In the genomic region with DNA sequence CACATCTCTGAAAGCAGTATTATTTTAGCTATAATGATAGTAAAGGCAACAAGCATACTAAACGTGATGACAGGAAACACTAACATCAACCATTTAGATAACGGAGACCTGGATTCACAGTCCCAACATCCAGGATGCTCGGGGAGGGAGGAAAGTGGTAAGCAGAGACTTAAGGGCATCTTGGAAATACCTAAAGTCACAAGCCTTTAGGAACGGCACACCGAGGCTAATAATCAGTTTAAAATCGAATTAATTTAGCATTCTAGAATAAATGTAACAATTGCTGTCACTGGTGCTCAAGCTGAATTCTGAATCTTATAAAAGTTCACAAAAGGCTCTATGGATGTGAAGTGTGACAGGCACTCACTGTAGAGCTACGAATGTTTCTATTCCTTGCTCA, we compare ENCODE assay signal across 8 cellular contexts. TPM values are rescaled to one million over a fixed set of nuclear protein-coding genes. Genes with fewer than 3 reads are reported as not detected.
DNase-seq lines count a peak whose midpoint lies in the region; ATAC-seq, FAIRE-seq and TF ChIP-seq lines count a peak whose summit lies in the region.

No MANE protein-coding gene starts in this region.

- H3K56ac ChIP-seq in H1 (replicated peaks; ENCODE audit: insufficient read length, low read depth, low read length), result no peak overlapping the region

- TF ChIP-seq RAD21 in H1 (IDR thresholded peaks at IDR 0.05 in 1 of 2, conservative IDR thresholded peaks at IDR 0.05 in 1 of 2; ENCODE audit: low read depth in 2 of 2, low read length in 2 of 2), result no peak

- H3K36me3 ChIP-seq in DND-41 (ENCODE audit: insufficient read depth, low read length) (peaks cover 15% of the 10 kb centered on the region), H1 (ENCODE audit: control insufficient read depth in 2 of 4, insufficient read depth in 4 of 4, low read length in 3 of 4) (no peaks in the 10 kb centered on the region), neutrophil (no peaks in the 10 kb centered on the region)

- DNase-seq in DND-41, result peak; percentile 10
- peak; percentile 42 for DNase-seq in NCI-H146 treated with DMSO at 0.1 percent for 48 hours (lab: John Stamatoyannopoulos, UW; ENCODE audit: unreplicated experiment)
- no peak for DNase-seq in H1 (ENCODE audit: low read depth in 1 of 2, low spot score in 2 of 2)
- no peak for DNase-seq in activated gamma-delta T cell treated with Interleukin-2 at 50 U/mL for 16 hours
- no peak for DNase-seq in posterior cingulate gyrus

- no peak overlapping the region for H4K91ac ChIP-seq in H1 (replicated peaks; ENCODE audit: insufficient read length, low read length)

- peaks cover 64% of the 10 kb centered on the region for H3K4me1 ChIP-seq in DND-41 (ENCODE audit: insufficient read depth, low read length)
- H3K4me1 ChIP-seq in H1 (replicated peaks in 1 of 4; ENCODE audit: control insufficient read depth in 3 of 4, insufficient read depth in 4 of 4, low read length in 3 of 4), result peaks cover 0 to 3% (median 0%) of the 10 kb centered on the region in 4 experiments; a peak in 2 of 7 replicates
- H3K4me1 ChIP-seq in neutrophil (ENCODE audit: control insufficient read depth in 1 of 2, insufficient read depth in 1 of 2, low read depth in 1 of 2, low read length in 1 of 2), result peaks cover 57 to 60% of the 10 kb centered on the region in 2 experiments

- no peaks in the 10 kb centered on the region for H3K79me1 ChIP-seq in H1 (ENCODE audit: low read depth, low read length)

- H3K9ac ChIP-seq in DND-41 (ENCODE audit: low read depth, low read length), result peak overlapping the region; percentile 79
- no peak overlapping the region for H3K9ac ChIP-seq in H1 (replicated peaks in 1 of 4; ENCODE audit: extremely low read depth in 1 of 4, low read depth in 3 of 4, low read length in 3 of 4)

- no peak overlapping the region for H2BK20ac ChIP-seq in H1 (ENCODE audit: low read length)

- H3K18ac ChIP-seq in H1 (ENCODE audit: extremely low read depth, low read length), result no peak overlapping the region

- H3K9me3 ChIP-seq in DND-41 (ENCODE audit: insufficient read depth, low read length, severe bottlenecking) (no peaks in the 10 kb centered on the region), H1 (ENCODE audit: insufficient read depth in 2 of 2, low read depth in 1 of 2, low read length in 1 of 2) (peaks cover 0 to 4% of the 10 kb centered on the region in 2 experiments; a peak in 1 of 4 replicates), neutrophil (no peaks in the 10 kb centered on the region)

- H2BK15ac ChIP-seq in H1 (ENCODE audit: low read length), result no peak overlapping the region

- no peak overlapping the region for H4K5ac ChIP-seq in H1 (ENCODE audit: insufficient read length, low read depth, low read length)

- H3K27me3 ChIP-seq in DND-41 (ENCODE audit: insufficient read depth, low read length, poor library complexity) (no peaks in the 10 kb centered on the region), H1 (replicated peaks in 1 of 4; ENCODE audit: control insufficient read depth in 3 of 4, extremely low read depth in 1 of 4, insufficient read depth in 3 of 4, low read length in 3 of 4) (peaks cover 10 to 19% (median 15%) of the 10 kb centered on the region in 4 experiments), neutrophil (no peaks in the 10 kb centered on the region)

- POLR2A ChIA-PET in H1 (lab: Charles Lee; ENCODE audit: partially characterized antibody), result no interaction called here

- H3K23me2 ChIP-seq in H1 (ENCODE audit: low read depth, low read length), result peaks cover 10% of the 10 kb centered on the region; the same call in 1 of the 2 replicates

- no peak overlapping the region for H2BK12ac ChIP-seq in H1 (ENCODE audit: low read depth, low read length)

- no peak overlapping the region for H4K8ac ChIP-seq in H1 (ENCODE audit: extremely low read depth, insufficient read depth, low read length)

- no peak for FAIRE-seq in H1 (lab: Jason Lieb, UNC)

- peaks cover 63% of the 10 kb centered on the region for H3K79me2 ChIP-seq in DND-41 (ENCODE audit: insufficient read depth, low read length)
- H3K79me2 ChIP-seq in H1 (ENCODE audit: control insufficient read depth in 1 of 2, insufficient read depth in 2 of 2, low read length in 2 of 2), result peaks cover 0 to 4% of the 10 kb centered on the region in 2 experiments; a peak in 1 of 4 replicates

- ATAC-seq in DND-41 (ENCODE audit: insufficient read depth, low read depth), result no peak
- ATAC-seq in HG02981 (IDR thresholded peaks at IDR 0.05; ENCODE audit: unreplicated experiment), result no peak
- ATAC-seq in HG02623 (IDR thresholded peaks at IDR 0.05; ENCODE audit: unreplicated experiment), result no peak

- no peak overlapping the region for H3K23ac ChIP-seq in H1 (ENCODE audit: insufficient read length)

- H3K4me2 ChIP-seq in DND-41 (ENCODE audit: insufficient read depth, low read length), result peak overlapping the region; percentile 83
- H3K4me2 ChIP-seq in H1 (ENCODE audit: insufficient read depth in 1 of 2, low read depth in 2 of 2, low read length in 2 of 2), result peak overlapping the region; percentile 69 to 82

- CTCF ChIA-PET in H1 (lab: Charles Lee; ENCODE audit: partially characterized antibody), result no interaction called here

- peaks cover 27% of the 10 kb centered on the region; the same call in 1 of the 2 replicates for H4K20me1 ChIP-seq in DND-41 (ENCODE audit: insufficient read depth, low read length)
- peaks cover 0 to 1% of the 10 kb centered on the region in 2 experiments for H4K20me1 ChIP-seq in H1 (replicated peaks in 1 of 2; ENCODE audit: control insufficient read depth in 1 of 2, insufficient read depth in 2 of 2, low read length in 2 of 2)

- intact Hi-C loops in posterior cingulate gyrus (cut with DNase I), result no loop called here

- no peak overlapping the region for H2BK5ac ChIP-seq in H1 (ENCODE audit: low read depth, low read length)

- H2AFZ ChIP-seq in DND-41 (ENCODE audit: low read depth, low read length) (0 out of 2 replicates have a peak overlapping the region, but pooled peaks have one; percentile 69), H1 (ENCODE audit: low read length) (no peak overlapping the region)

- TF ChIP-seq POLR2A in H1 (IDR thresholded peaks at IDR 0.05; ENCODE audit: control extremely low read depth in 1 of 2, low read depth in 2 of 2, low read length in 2 of 2), result no peak

- no peak overlapping the region for H3K14ac ChIP-seq in H1 (ENCODE audit: insufficient read length)

- no peak overlapping the region for H2AK5ac ChIP-seq in H1 (ENCODE audit: low read depth, low read length)

- H2BK120ac ChIP-seq in H1 (replicated peaks; ENCODE audit: low read depth, low read length), result no peak overlapping the region

- no peak for TF ChIP-seq EP300 in H1 (IDR thresholded peaks at IDR 0.05; ENCODE audit: borderline replicate concordance in 1 of 2, low read depth in 2 of 2, low read length in 2 of 2)

- H3K4me3 ChIP-seq in DND-41 (ENCODE audit: low read depth in 1 of 2, low read length in 2 of 2) (peak overlapping the region; percentile 43 to 64), H1 (ENCODE audit: extremely low read depth in 1 of 4, insufficient read depth in 2 of 4, low read depth in 3 of 4, low read length in 4 of 4) (peak overlapping the region; percentile 66 to 99 (median 86); a peak in 7 of 8 replicates), neutrophil (ENCODE audit: low read depth in 1 of 2, low read length in 1 of 2) (peak overlapping the region; percentile 90 to 97)

- H3K27ac ChIP-seq in DND-41 (ENCODE audit: low read length) (peak overlapping the region; percentile 85), H1 (ENCODE audit: low read depth, low read length) (no peak overlapping the region), neutrophil (peak overlapping the region; percentile 96)

- TF ChIP-seq CTCF in DND-41 (IDR thresholded peaks at IDR 0.05; ENCODE audit: borderline replicate concordance, extremely low read depth, low read length, poor library complexity, severe bottlenecking), result no peak
- TF ChIP-seq CTCF in H1 (IDR thresholded peaks at IDR 0.05; ENCODE audit: control extremely low read depth in 1 of 3, insufficient read depth in 1 of 3, low read depth in 1 of 3, low read length in 3 of 3), result no peak
- TF ChIP-seq CTCF in neutrophil (IDR thresholded peaks at IDR 0.05), result no peak

- H3K4ac ChIP-seq in H1 (replicated peaks; ENCODE audit: insufficient read length, low read depth, low read length), result no peak overlapping the region

- 23% methylated on average over 7 of the region's 7 CpGs; no CpG with 5 or more reads in 1 of the 2 experiments for WGBS in H1 (ENCODE audit: extremely low coverage in 1 of 2, insufficient coverage in 1 of 2, insufficient read length in 1 of 2, insufficient replicate concordance in 2 of 2, low coverage in 1 of 2, low lambda C conversion rate in 2 of 2, missing lambda C conversion rate in 1 of 2), 2 experiments

TF ChIP-seq in H1, 55 proteins besides CTCF, POLR2A, EP300 and RAD21:
- TF ChIP-seq SAP30 (IDR thresholded peaks at IDR 0.05; ENCODE audit: insufficient read depth, insufficient replicate concordance, low read length) (no peak), GABPA (IDR thresholded peaks at IDR 0.05; ENCODE audit: borderline replicate concordance, insufficient read depth, low read length) (no peak), CHD2 (IDR thresholded peaks at IDR 0.05; ENCODE audit: low read length) (no peak), YY1 (IDR thresholded peaks at IDR 0.05; ENCODE audit: low read depth, low read length) (no peak), SIX5 (IDR thresholded peaks at IDR 0.05; ENCODE audit: low read depth, low read length) (no peak), JUN (IDR thresholded peaks at IDR 0.05; ENCODE audit: low read depth, low read length) (no peak), RXRA (IDR thresholded peaks at IDR 0.05; ENCODE audit: insufficient read depth, low read depth, low read length) (no peak), KDM5A (IDR thresholded peaks at IDR 0.05; ENCODE audit: low read length) (no peak), BRCA1 (IDR thresholded peaks at IDR 0.05; ENCODE audit: low read depth, low read length) (no peak), MAX (IDR thresholded peaks at IDR 0.05) (no peak), HDAC6 (IDR thresholded peaks at IDR 0.05; ENCODE audit: low read depth, low read length) (no peak), CHD1 (IDR thresholded peaks at IDR 0.05; ENCODE audit: low read depth, low read length) (no peak), RFX5 (IDR thresholded peaks at IDR 0.05; ENCODE audit: borderline replicate concordance, low read depth, low read length) (no peak)
TF ChIP-seq in H1: peak in this region for 0.

RNA-seq across cellular contexts. Expression of gene CD47, which starts 1.3 kb away (rescaled TPM):
- total RNA-seq in H1 (2021; fragmentation: NEBNext Ultra II Directional; extraction: Animal tissue kit (Norgen Biotek cat#: 25700)), result 19.3 and 21.3 TPM in 2 replicates
- polyA plus RNA-seq in H1 (2011; rRNA removed), result 9.0 and 14.4 TPM in 2 replicates
- 16.2 TPM for polyA plus RNA-seq in H1 (2011; cell fraction: cytosol; rRNA removed)
- 5.3 TPM for polyA plus RNA-seq in H1 (2011; cell fraction: nucleus; rRNA removed)
- 7.7 to 16.6 TPM (median 13.5 TPM) in 4 replicates for polyA plus RNA-seq in H1 (2012, experiment 1 of 2)
- polyA plus RNA-seq in H1 (2012, experiment 2 of 2), result 7.2 TPM
- 17.6 TPM for polyA plus RNA-seq in H1 (2013, experiment 1 of 2)
- 18.2 TPM for polyA plus RNA-seq in H1 (2013, experiment 2 of 2)
- polyA minus RNA-seq in H1 (2011; rRNA and poly(A)+ RNA removed), result 12.7 TPM in 2 replicates
- polyA minus RNA-seq in H1 (2011; cell fraction: cytosol; rRNA and poly(A)+ RNA removed), result 5.8 TPM
- polyA minus RNA-seq in H1 (2011; cell fraction: nucleus; rRNA and poly(A)+ RNA removed), result 15.0 TPM

Comparison
In these comparisons a context has a peak if more than half of its experiments do, and no peak if none do; other contexts are left out.
1. DNase-seq: peak in DND-41 (single experiment) and NCI-H146 treated with DMSO at 0.1 percent for 48 hours (single experiment); none in H1 (0 of 2), activated gamma-delta T cell treated with Interleukin-2 at 50 U/mL for 16 hours (single experiment) and posterior cingulate gyrus (0 of 10).
2. Peak in every context shown above with its lines, with median percentiles within 50 percentile points of each other: H3K4me3 ChIP-seq.